Comparison of ENCODE assay signal across 1 cellular context in the genomic region with DNA sequence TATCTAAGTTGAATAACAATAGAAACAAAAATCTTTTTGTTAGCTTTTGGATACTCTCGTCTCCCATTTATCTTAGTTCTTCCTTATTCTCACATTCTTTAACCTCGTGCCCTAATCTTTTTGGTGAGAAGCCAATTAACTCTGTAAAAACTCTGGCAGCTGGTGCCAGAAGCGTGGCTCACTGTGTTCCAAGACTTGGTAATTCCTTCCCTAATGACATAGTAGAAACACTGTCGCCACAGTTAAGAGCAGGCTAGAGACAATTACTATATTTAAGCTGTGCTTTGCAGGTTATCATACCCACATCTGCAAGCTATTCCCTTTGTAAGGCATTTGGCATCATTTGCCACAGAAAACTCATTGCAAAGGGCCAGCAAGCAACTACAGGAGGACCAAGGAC.
TF ChIP-seq lines count a peak whose summit lies in the region.

No MANE protein-coding gene starts in this region.

TF ChIP-seq in SK-N-SH, 30 proteins besides CTCF, POLR2A, EP300 and RAD21 (continued from another document):
- TF ChIP-seq, protein P1, sequence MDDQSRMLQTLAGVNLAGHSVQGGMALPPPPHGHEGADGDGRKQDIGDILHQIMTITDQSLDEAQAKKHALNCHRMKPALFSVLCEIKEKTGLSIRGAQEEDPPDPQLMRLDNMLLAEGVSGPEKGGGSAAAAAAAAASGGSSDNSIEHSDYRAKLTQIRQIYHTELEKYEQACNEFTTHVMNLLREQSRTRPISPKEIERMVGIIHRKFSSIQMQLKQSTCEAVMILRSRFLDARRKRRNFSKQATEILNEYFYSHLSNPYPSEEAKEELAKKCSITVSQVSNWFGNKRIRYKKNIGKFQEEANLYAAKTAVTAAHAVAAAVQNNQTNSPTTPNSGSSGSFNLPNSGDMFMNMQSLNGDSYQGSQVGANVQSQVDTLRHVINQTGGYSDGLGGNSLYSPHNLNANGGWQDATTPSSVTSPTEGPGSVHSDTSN (IDR thresholded peaks at IDR 0.05): no peak
- TF ChIP-seq NFIC (IDR thresholded peaks at IDR 0.05; ENCODE audit: borderline replicate concordance) (no peak), CHD2 (IDR thresholded peaks at IDR 0.05; ENCODE audit: low read length, partially characterized antibody) (no peak), FOXJ3 (CRISPR knock-in tag; IDR thresholded peaks at IDR 0.05) (no peak), RCOR1 (IDR thresholded peaks at IDR 0.05; ENCODE audit: low read length) (no peak), TEAD4 (IDR thresholded peaks at IDR 0.05; ENCODE audit: borderline replicate concordance, insufficient read depth) (no peak), ELF1 (IDR thresholded peaks at IDR 0.05) (no peak), SIN3A (IDR thresholded peaks at IDR 0.05; ENCODE audit: borderline replicate concordance, low read depth, low read length) (no peak), TAF1 (IDR thresholded peaks at IDR 0.05; ENCODE audit: borderline replicate concordance, low read depth, low read length) (no peak)
- TF ChIP-seq, protein P2, sequence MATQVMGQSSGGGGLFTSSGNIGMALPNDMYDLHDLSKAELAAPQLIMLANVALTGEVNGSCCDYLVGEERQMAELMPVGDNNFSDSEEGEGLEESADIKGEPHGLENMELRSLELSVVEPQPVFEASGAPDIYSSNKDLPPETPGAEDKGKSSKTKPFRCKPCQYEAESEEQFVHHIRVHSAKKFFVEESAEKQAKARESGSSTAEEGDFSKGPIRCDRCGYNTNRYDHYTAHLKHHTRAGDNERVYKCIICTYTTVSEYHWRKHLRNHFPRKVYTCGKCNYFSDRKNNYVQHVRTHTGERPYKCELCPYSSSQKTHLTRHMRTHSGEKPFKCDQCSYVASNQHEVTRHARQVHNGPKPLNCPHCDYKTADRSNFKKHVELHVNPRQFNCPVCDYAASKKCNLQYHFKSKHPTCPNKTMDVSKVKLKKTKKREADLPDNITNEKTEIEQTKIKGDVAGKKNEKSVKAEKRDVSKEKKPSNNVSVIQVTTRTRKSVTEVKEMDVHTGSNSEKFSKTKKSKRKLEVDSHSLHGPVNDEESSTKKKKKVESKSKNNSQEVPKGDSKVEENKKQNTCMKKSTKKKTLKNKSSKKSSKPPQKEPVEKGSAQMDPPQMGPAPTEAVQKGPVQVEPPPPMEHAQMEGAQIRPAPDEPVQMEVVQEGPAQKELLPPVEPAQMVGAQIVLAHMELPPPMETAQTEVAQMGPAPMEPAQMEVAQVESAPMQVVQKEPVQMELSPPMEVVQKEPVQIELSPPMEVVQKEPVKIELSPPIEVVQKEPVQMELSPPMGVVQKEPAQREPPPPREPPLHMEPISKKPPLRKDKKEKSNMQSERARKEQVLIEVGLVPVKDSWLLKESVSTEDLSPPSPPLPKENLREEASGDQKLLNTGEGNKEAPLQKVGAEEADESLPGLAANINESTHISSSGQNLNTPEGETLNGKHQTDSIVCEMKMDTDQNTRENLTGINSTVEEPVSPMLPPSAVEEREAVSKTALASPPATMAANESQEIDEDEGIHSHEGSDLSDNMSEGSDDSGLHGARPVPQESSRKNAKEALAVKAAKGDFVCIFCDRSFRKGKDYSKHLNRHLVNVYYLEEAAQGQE (IDR thresholded peaks at IDR 0.05; ENCODE audit: low read depth, low read length): no peak
- TF ChIP-seq, protein P3, sequence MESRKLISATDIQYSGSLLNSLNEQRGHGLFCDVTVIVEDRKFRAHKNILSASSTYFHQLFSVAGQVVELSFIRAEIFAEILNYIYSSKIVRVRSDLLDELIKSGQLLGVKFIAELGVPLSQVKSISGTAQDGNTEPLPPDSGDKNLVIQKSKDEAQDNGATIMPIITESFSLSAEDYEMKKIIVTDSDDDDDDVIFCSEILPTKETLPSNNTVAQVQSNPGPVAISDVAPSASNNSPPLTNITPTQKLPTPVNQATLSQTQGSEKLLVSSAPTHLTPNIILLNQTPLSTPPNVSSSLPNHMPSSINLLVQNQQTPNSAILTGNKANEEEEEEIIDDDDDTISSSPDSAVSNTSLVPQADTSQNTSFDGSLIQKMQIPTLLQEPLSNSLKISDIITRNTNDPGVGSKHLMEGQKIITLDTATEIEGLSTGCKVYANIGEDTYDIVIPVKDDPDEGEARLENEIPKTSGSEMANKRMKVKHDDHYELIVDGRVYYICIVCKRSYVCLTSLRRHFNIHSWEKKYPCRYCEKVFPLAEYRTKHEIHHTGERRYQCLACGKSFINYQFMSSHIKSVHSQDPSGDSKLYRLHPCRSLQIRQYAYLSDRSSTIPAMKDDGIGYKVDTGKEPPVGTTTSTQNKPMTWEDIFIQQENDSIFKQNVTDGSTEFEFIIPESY (IDR thresholded peaks at IDR 0.05; ENCODE audit: borderline replicate concordance, low read depth): no peak
